25 cellular contexts compared by ENCODE assay signal in the genomic region with DNA sequence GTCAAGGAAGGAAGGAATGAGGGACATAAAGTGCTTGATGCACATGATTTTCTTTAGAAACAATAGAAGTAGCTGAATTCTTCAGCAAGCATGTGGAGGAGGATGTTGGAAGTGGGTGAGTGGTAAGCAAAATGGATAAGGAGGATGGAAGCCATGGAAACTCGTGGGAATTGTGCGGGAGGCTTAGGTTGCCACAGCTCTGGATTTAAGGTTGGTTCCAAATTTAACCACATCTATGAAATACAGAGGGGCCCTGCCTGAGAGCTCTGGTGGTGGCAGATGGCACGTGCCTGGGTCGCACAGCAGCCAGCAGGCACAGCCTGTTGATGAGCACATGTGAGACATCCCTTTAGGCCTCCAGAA.
DNase-seq lines count a peak whose midpoint lies in the region; ATAC-seq and TF ChIP-seq lines count a peak whose summit lies in the region.
"Had no signal": no experiment of that assay in that cellular context is flagged by ENCODE, and none has a peak within 500 bp of the region (broad histone marks: within the 10 kb centered on the region; RNA-seq: fewer than 3 reads in every experiment).

No MANE protein-coding gene starts in this region.

- H3K4me1 ChIP-seq in testis, result no peaks in the 10 kb centered on the region
- H3K4me1 ChIP-seq: ascending aorta, gastrocnemius medialis, tibial nerve had no signal

- TF ChIP-seq POLR2A in testis (IDR thresholded peaks at IDR 0.05), result no peak

- ATAC-seq in stimulated activated naive CD8-positive, alpha-beta T cell treated with anti-CD3 and anti-CD28 coated beads, Interleukin-15, Interleukin-2, amounts not matched to agents 100 U/mL and 50 U/mL, for 24 hours, result no peak
- ATAC-seq: activated CD4-positive, alpha-beta T cell treated with anti-CD3 and anti-CD28 coated beads for 36 hours; activated CD8-positive, alpha-beta T cell treated with anti-CD3 and anti-CD28 coated beads, Interleukin-2, amount 10 ng/mL, durations not matched to agents 7 days and 5 days; activated naive CD4-positive, alpha-beta T cell treated with anti-CD3 and anti-CD28 coated beads, Interleukin-2, amount 50 U/mL, for 72 hours; gastrocnemius medialis; left ventricle myocardium superior; natural killer cell treated with Interleukin-12 subunit alpha and Interleukin-12 subunit beta and Interleukin-15 and Interleukin-18, amount 100 ng/mL, for 72 hours had no signal

- intact Hi-C loops in testis (cut with DNase I; ENCODE audit: low total_unique reads), result no loop called here

- no peaks in the 10 kb centered on the region for H3K9me3 ChIP-seq in testis
- H3K9me3 ChIP-seq: ascending aorta, gastrocnemius medialis, SK-N-SH had no signal

- H3K4me3 ChIP-seq in fibroblast of pulmonary artery (replicated peaks; ENCODE audit: low read depth, low read length) (no peak overlapping the region), testis (no peak overlapping the region)
- H3K4me3 ChIP-seq: ascending aorta; BLaER1 treated with 17β-estradiol and CSF1 and Interleukin-3, amounts not matched to agents 10 nM and 100 nM; gastrocnemius medialis; tibial nerve had no signal

- H3K27me3 ChIP-seq in testis, result no peaks in the 10 kb centered on the region
- H3K27me3 ChIP-seq: ascending aorta; BLaER1 treated with 17β-estradiol and CSF1 and Interleukin-3, amounts not matched to agents 10 nM and 100 nM; gastrocnemius medialis; tibial nerve had no signal

- DNase-seq in NCI-H345 (lab: John Stamatoyannopoulos, UW) (peak; percentile 24), NCI-H345 treated with DMSO at 0.1 percent for 48 hours (lab: John Stamatoyannopoulos, UW; ENCODE audit: unreplicated experiment) (no peak), NCI-H2171 (lab: John Stamatoyannopoulos, UW) (peak; percentile 78), fibroblast of pulmonary artery (ENCODE audit: low read depth) (peak; percentile 22), putamen (ENCODE audit: low spot score) (peak; percentile 46), testis (no peak)
- no peak for DNase-seq in activated CD4-positive, alpha-beta T cell treated with anti-CD3 and anti-CD28 coated beads for 1 hour
- no peak for DNase-seq in stimulated activated naive CD8-positive, alpha-beta T cell treated with anti-CD3 and anti-CD28 coated beads, Interleukin-15, Interleukin-2, amounts not matched to agents 100 U/mL and 50 U/mL, for 24 hours
- DNase-seq: activated CD4-positive, alpha-beta T cell treated with anti-CD3 and anti-CD28 coated beads for 36 hours; activated CD8-positive, alpha-beta T cell treated with anti-CD3 and anti-CD28 coated beads, Interleukin-2, amount 10 ng/mL, durations not matched to agents 7 days and 5 days; gastrocnemius medialis; H7; islet precursor cell; left ventricle myocardium superior; midbrain; retina; SK-N-SH; small intestine; stimulated activated CD4-positive, alpha-beta T cell treated with anti-CD3 and anti-CD28 coated beads, Interleukin-1b, Interleukin-23, amount 100 ng/mL, for 48 hours; stimulated activated CD8-positive, alpha-beta memory T cell treated with anti-CD3 and anti-CD28 coated beads, Interleukin-4, amount 100 ng/mL, for 48 hours had no signal

- no peaks in the 10 kb centered on the region for H3K36me3 ChIP-seq in testis (ENCODE audit: low read depth, missing control alignments)
- H3K36me3 ChIP-seq: ascending aorta, gastrocnemius medialis, tibial nerve had no signal

- 58 to 67% methylated on average over 4 of the region's 4 CpGs for WGBS in testis, 2 donors

- TF ChIP-seq CTCF in fibroblast of pulmonary artery (IDR thresholded peaks at IDR 0.05; ENCODE audit: low read length, missing control alignments) (no peak), testis (IDR thresholded peaks at IDR 0.05) (no peak)

- H3K27ac ChIP-seq in testis, result no peak overlapping the region
- H3K27ac ChIP-seq: ascending aorta, gastrocnemius medialis, tibial nerve had no signal

Comparison
In these comparisons a context has a peak if more than half of its experiments do, and no peak if none do; other contexts are left out.
1. DNase-seq: peak in NCI-H345 (single experiment), NCI-H2171 (single experiment), fibroblast of pulmonary artery (single experiment) and putamen (single experiment); none in NCI-H345 treated with DMSO at 0.1 percent for 48 hours (single experiment), activated CD4-positive, alpha-beta T cell treated with anti-CD3 and anti-CD28 coated beads for 1 hour (single experiment), testis (single experiment) and stimulated activated naive CD8-positive, alpha-beta T cell treated with anti-CD3 and anti-CD28 coated beads, Interleukin-15, Interleukin-2, amounts not matched to agents 100 U/mL and 50 U/mL, for 24 hours (single experiment).